ENCODE assay signal across 1 cellular context in genomic region chr14:105167303-105168092, GRCh38.
TF ChIP-seq lines count a peak whose summit lies in the region.

No MANE protein-coding gene starts in this region.

TF ChIP-seq in endothelial cell of umbilical vein, 7 proteins besides CTCF, POLR2A, EP300 and RAD21 (continued from another document):
- TF ChIP-seq EZH2 (IDR thresholded peaks at IDR 0.05; ENCODE audit: borderline replicate concordance, low read depth, low read length, severe bottlenecking) (no peak), MYC (IDR thresholded peaks at IDR 0.05; ENCODE audit: low read depth, low read length) (no peak), JUN (IDR thresholded peaks at IDR 0.05; ENCODE audit: borderline replicate concordance, insufficient read depth, insufficient read length, low read depth) (no peak)
